Comparison of ENCODE assay signal across 14 cellular contexts in genomic region chr19:11179716-11180297, GRCh38. TPM values are rescaled to one million over a fixed set of nuclear protein-coding genes. Genes with fewer than 3 reads are reported as not detected.
A peak's percentile ranks its signal among the peaks of the same experiment; 100 is the strongest.
DNase-seq lines count a peak whose midpoint lies in the region; ATAC-seq and TF ChIP-seq lines count a peak whose summit lies in the region.
"Had no signal": no experiment of that assay in that cellular context is flagged by ENCODE, and none has a peak within 500 bp of the region (broad histone marks: within the 10 kb centered on the region; RNA-seq: fewer than 3 reads in every experiment).

No MANE protein-coding gene starts in this region.

- H3K36me3 ChIP-seq in SU-DHL-6 (ENCODE audit: low read length) = no peaks in the 10 kb centered on the region
- H3K36me3 ChIP-seq in urinary bladder (ENCODE audit: insufficient read depth) = peaks cover 5% of the 10 kb centered on the region
- no peaks in the 10 kb centered on the region for H3K36me3 ChIP-seq in CD8-positive, alpha-beta T cell (ENCODE audit: insufficient read depth, low read length)
- peaks cover 20% of the 10 kb centered on the region for H3K36me3 ChIP-seq in endodermal cell (ENCODE audit: control insufficient read depth, insufficient read depth, low read length)

- no peak for ATAC-seq in Right ventricle myocardium superior (ENCODE audit: poor library complexity)
- no peak for ATAC-seq in left cardiac atrium
- no peak for ATAC-seq in CD8-positive, alpha-beta T cell

- H3K4me1 ChIP-seq in urinary bladder (ENCODE audit: insufficient read depth) (no peaks in the 10 kb centered on the region), endodermal cell (ENCODE audit: control insufficient read depth, insufficient read depth, low read length) (no peaks in the 10 kb centered on the region)
- peaks cover 4% of the 10 kb centered on the region for H3K4me1 ChIP-seq in CD8-positive, alpha-beta T cell (ENCODE audit: insufficient read depth, low read length)

- H3K4me1 Mint-ChIP-seq in CD8-positive, alpha-beta T cell (ENCODE audit: low read depth) = peaks cover 3% of the 10 kb centered on the region
- no peaks in the 10 kb centered on the region for H3K4me1 Mint-ChIP-seq in endodermal cell

- no peaks in the 10 kb centered on the region for H3K9me3 Mint-ChIP-seq in CD8-positive, alpha-beta T cell
- H3K9me3 Mint-ChIP-seq in endodermal cell = no peaks in the 10 kb centered on the region

- H3K4me2 ChIP-seq in SU-DHL-6 (ENCODE audit: low read depth, low read length, poor library complexity, severe bottlenecking) = peak overlapping the region; percentile 72

- peaks cover 6% of the 10 kb centered on the region for H3K27me3 Mint-ChIP-seq in CD8-positive, alpha-beta T cell (ENCODE audit: low read depth)
- no peaks in the 10 kb centered on the region for H3K27me3 Mint-ChIP-seq in endodermal cell (ENCODE audit: insufficient read depth)

- TF ChIP-seq CTCF in SU-DHL-6 (IDR thresholded peaks at IDR 0.05; ENCODE audit: insufficient read depth, low read length, poor library complexity, severe bottlenecking) (no peak), endodermal cell (conservative IDR thresholded peaks at IDR 0.05) (no peak)
- no peak for TF ChIP-seq CTCF in CD8-positive, alpha-beta T cell (IDR thresholded peaks at IDR 0.05)

- H3K4me3 ChIP-seq in SU-DHL-6 (ENCODE audit: insufficient read depth, low read length, poor library complexity, severe bottlenecking) (peak overlapping the region; percentile 50), urinary bladder (ENCODE audit: low read depth, low read length) (no peak overlapping the region), endodermal cell (ENCODE audit: low read length) (no peak overlapping the region)
- H3K4me3 ChIP-seq in CD8-positive, alpha-beta T cell (ENCODE audit: low read depth, low read length) = no peak overlapping the region

- peak overlapping the region; percentile 73 for H2AFZ ChIP-seq in SU-DHL-6 (ENCODE audit: low read depth, low read length, severe bottlenecking)

- CTCF ChIA-PET in CD8-positive, alpha-beta T cell (lab: Charles Lee) = interaction anchor here (0.6 to 1.1 kb wide), 2 partner anchors 18 to 24 kb away, joined by 3 to 6 read pairs; no protein-coding TSS in a partner anchor

- 48% methylated on average over 11 of the region's 11 CpGs for WGBS in urinary bladder
- WGBS in endodermal cell (ENCODE audit: insufficient coverage in 1 of 2, insufficient read length in 1 of 2), 2 experiments = 93 to 100% methylated on average over 6 to 11 of the region's 11 CpGs

- intact Hi-C loops in Right ventricle myocardium superior (cut with DNase I) (no loop called here), left cardiac atrium (cut with DNase I) (no loop called here)
- intact Hi-C loops in CD8-positive, alpha-beta T cell (cut with DNase I, micrococcal nuclease) = no loop called here

- H3K4me3 Mint-ChIP-seq in CD8-positive, alpha-beta T cell = no peak overlapping the region
- no peak overlapping the region for H3K4me3 Mint-ChIP-seq in endodermal cell

- no peaks in the 10 kb centered on the region for H4K20me1 ChIP-seq in SU-DHL-6 (ENCODE audit: low read depth, low read length)

- peak; percentile 61 for DNase-seq in Right ventricle myocardium superior
- DNase-seq in left cardiac atrium = no peak
- peak; percentile 49 to 54 for DNase-seq in lung microvascular endothelial cell (ENCODE audit: low read depth in 2 of 2)
- no peak for DNase-seq in CD8-positive, alpha-beta T cell
- DNase-seq in endodermal cell = no peak
- DNase-seq in DMS153 treated with DMSO at 0.1 percent for 48 hours (lab: John Stamatoyannopoulos, UW; ENCODE audit: unreplicated experiment) = no peak
- DNase-seq: cerebellar nuclear complex, GF-D8, SHP77 treated with DMSO at 0.1 percent for 48 hours had no signal

- POLR2A ChIA-PET in CD8-positive, alpha-beta T cell (lab: Charles Lee) = no interaction called here

- H3K27me3 ChIP-seq in SU-DHL-6 (ENCODE audit: low read length) (no peaks in the 10 kb centered on the region), endodermal cell (ENCODE audit: control insufficient read depth, insufficient read depth, low read length, poor library complexity, severe bottlenecking) (no peaks in the 10 kb centered on the region)
- H3K27me3 ChIP-seq in CD8-positive, alpha-beta T cell (ENCODE audit: insufficient read depth, low read length) = no peaks in the 10 kb centered on the region

- H3K9ac ChIP-seq in SU-DHL-6 (ENCODE audit: low read length) (peak overlapping the region; percentile 59), endodermal cell (ENCODE audit: extremely low read depth, low read length, poor library complexity, severe bottlenecking) (no peak overlapping the region)

- no peaks in the 10 kb centered on the region for H3K9me3 ChIP-seq in SU-DHL-6 (ENCODE audit: insufficient read depth, low read length)
- no peaks in the 10 kb centered on the region for H3K9me3 ChIP-seq in CD8-positive, alpha-beta T cell (ENCODE audit: low read length)
- peaks cover 5% of the 10 kb centered on the region for H3K9me3 ChIP-seq in endodermal cell (ENCODE audit: control insufficient read depth, low read length)

- H3K27ac ChIP-seq in SU-DHL-6 (ENCODE audit: low read depth, low read length) (peak overlapping the region; percentile 78), urinary bladder (ENCODE audit: low read depth) (peak overlapping the region; percentile 61), endodermal cell (ENCODE audit: low read depth, low read length) (no peak overlapping the region)
- no peak overlapping the region for H3K27ac ChIP-seq in CD8-positive, alpha-beta T cell (ENCODE audit: low read depth, low read length)

- no peak overlapping the region for H3K27ac Mint-ChIP-seq in CD8-positive, alpha-beta T cell
- H3K27ac Mint-ChIP-seq in endodermal cell = no peak overlapping the region

- no peaks in the 10 kb centered on the region for H3K79me2 ChIP-seq in SU-DHL-6 (ENCODE audit: insufficient read depth, low read length)

- H3K9me2 ChIP-seq in SU-DHL-6 (replicated peaks; ENCODE audit: insufficient read depth, low read length) = no peaks in the 10 kb centered on the region

- H3K36me3 Mint-ChIP-seq in CD8-positive, alpha-beta T cell = no peaks in the 10 kb centered on the region
- H3K36me3 Mint-ChIP-seq in endodermal cell (ENCODE audit: low read depth) = peaks cover 50% of the 10 kb centered on the region

- H3F3A ChIP-seq in SU-DHL-6 (ENCODE audit: insufficient read depth) = peaks cover 11% of the 10 kb centered on the region

RNA-seq across cellular contexts. Expression of gene KANK2, which starts 17.5 kb away (rescaled TPM):
- total RNA-seq in Right ventricle myocardium superior = 383 TPM
- 100 to 1,000 TPM; 238 to 255 TPM for total RNA-seq in left cardiac atrium
- total RNA-seq in lung microvascular endothelial cell = 39.0 and 110 TPM in 2 replicates
- 183 TPM for total RNA-seq in urinary bladder
- 819 TPM for polyA plus RNA-seq in urinary bladder
- total RNA-seq in CD8-positive, alpha-beta T cell = under 1 TPM in 1 of 2 experiments, not detected in 1; 0.22 TPM
- 10 to 100 TPM; 74.2 to 87.7 TPM for total RNA-seq in endodermal cell
- polyA plus RNA-seq in endodermal cell (2013, experiment 1 of 2) = 27.0 TPM
- 29.6 TPM for polyA plus RNA-seq in endodermal cell (2013, experiment 2 of 2)

RNA-seq across cellular contexts. Expression of gene SPC24, which starts 24.2 kb away (rescaled TPM):
- total RNA-seq in Right ventricle myocardium superior = 6.7 TPM
- 1 to 10 TPM; 3.4 to 3.9 TPM for total RNA-seq in left cardiac atrium
- 14.3 and 35.7 TPM in 2 replicates for total RNA-seq in lung microvascular endothelial cell
- 21.1 TPM for total RNA-seq in urinary bladder
- 1.8 TPM for polyA plus RNA-seq in urinary bladder
- under 1 TPM; 0.79 to 0.86 TPM for total RNA-seq in CD8-positive, alpha-beta T cell
- 10 to 100 TPM; 35.4 to 50.0 TPM for total RNA-seq in endodermal cell
- polyA plus RNA-seq in endodermal cell (2013, experiment 1 of 2) = 29.9 TPM
- polyA plus RNA-seq in endodermal cell (2013, experiment 2 of 2) = 34.5 TPM

RNA-seq across cellular contexts. Expression of gene ANGPTL8, which starts 59.6 kb away (rescaled TPM):
- total RNA-seq in Right ventricle myocardium superior (0.40 TPM), left cardiac atrium (10 to 100 TPM in 1 of 2 donors, 1 to 10 TPM in 1; 4.0 to 20.3 TPM), lung microvascular endothelial cell (not detected in 2 replicates), urinary bladder (not detected), endodermal cell (not detected)
- polyA plus RNA-seq in urinary bladder = 21.4 TPM
- total RNA-seq in CD8-positive, alpha-beta T cell = not detected
- not detected for polyA plus RNA-seq in endodermal cell (2013, experiment 1 of 2)
- not detected for polyA plus RNA-seq in endodermal cell (2013, experiment 2 of 2)
- total RNA-seq: H4, HT1080 had no signal
- polyA plus RNA-seq: AG04450 had no signal

Comparison
In these comparisons a context has a peak if more than half of its experiments do, and no peak if none do; other contexts are left out.
1. DNase-seq: peak in Right ventricle myocardium superior (single experiment) and lung microvascular endothelial cell (2 of 2); none in left cardiac atrium (single experiment), CD8-positive, alpha-beta T cell (0 of 7), endodermal cell (single experiment) and DMS153 treated with DMSO at 0.1 percent for 48 hours (single experiment).
2. H3K27ac ChIP-seq: peak in SU-DHL-6 (single experiment) and urinary bladder (single experiment); none in CD8-positive, alpha-beta T cell (single experiment) and endodermal cell (single experiment).
3. RNA of gene KANK2, which starts 17.5 kb away (total RNA-seq): 383 TPM in Right ventricle myocardium superior (single experiment), 238 to 255 TPM in left cardiac atrium, 183 TPM in urinary bladder (single experiment), 39.0 to 110 TPM in lung microvascular endothelial cell and 74.2 to 87.7 TPM in endodermal cell; 0.22 TPM in CD8-positive, alpha-beta T cell; every median in the first group is over 10 times any median in the second.